In the genomic region with DNA sequence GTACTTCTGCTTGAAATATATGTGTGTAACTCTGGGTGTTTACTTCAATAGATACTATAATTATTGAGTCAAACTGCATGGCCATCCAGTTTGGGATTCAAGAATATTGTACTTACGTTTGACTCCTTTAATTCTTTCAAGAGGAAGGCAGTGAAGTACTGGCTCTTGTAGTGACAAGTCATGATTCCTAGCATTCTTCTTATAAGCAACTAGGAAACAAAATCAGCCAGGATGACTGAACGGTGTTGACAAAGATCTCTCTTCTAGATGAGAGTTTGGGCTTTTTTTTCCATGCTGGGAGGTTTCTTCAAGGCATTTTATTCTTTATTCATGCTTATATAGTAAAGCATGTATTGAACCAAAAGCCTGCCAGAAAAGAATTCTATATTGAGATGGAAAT, we compare ENCODE assay signal across 32 cellular contexts. TPM values are rescaled to one million over a fixed set of nuclear protein-coding genes. Genes with fewer than 3 reads are reported as not detected.
DNase-seq lines count a peak whose midpoint lies in the region; ATAC-seq, FAIRE-seq and TF ChIP-seq lines count a peak whose summit lies in the region.
"Had no signal": no experiment of that assay in that cellular context is flagged by ENCODE, and none has a peak within 500 bp of the region (broad histone marks: within the 10 kb centered on the region; RNA-seq: fewer than 3 reads in every experiment).

No MANE protein-coding gene starts in this region.

- no peak overlapping the region for H3K4me3 ChIP-seq in fibroblast of lung (replicated peaks in 1 of 4; ENCODE audit: control extremely low read depth in 1 of 4, insufficient read depth in 1 of 4, low read depth in 3 of 4, low read length in 4 of 4)
- H3K4me3 ChIP-seq: coronary artery, hepatocyte, skin epidermis, vagina had no signal

- no peaks in the 10 kb centered on the region for H3K79me2 ChIP-seq in fibroblast of lung (ENCODE audit: control insufficient read depth, insufficient read depth, low read length)
- H3K79me2 ChIP-seq: hepatocyte had no signal

- TF ChIP-seq CTCF in fibroblast of lung (conservative IDR thresholded peaks at IDR 0.05 in 1 of 2, IDR thresholded peaks at IDR 0.05 in 1 of 2; ENCODE audit: low read depth in 1 of 2, low read length in 2 of 2) (no peak), neural crest cell (conservative IDR thresholded peaks at IDR 0.05) (no peak)

- no peaks in the 10 kb centered on the region for H3K4me1 ChIP-seq in fibroblast of lung (ENCODE audit: control insufficient read depth, extremely low read depth, insufficient read depth, low read length)
- H3K4me1 ChIP-seq: Caco-2 had no signal

- no peaks in the 10 kb centered on the region for H4K20me1 ChIP-seq in fibroblast of lung (ENCODE audit: control insufficient read depth, extremely low read depth, insufficient read depth, low read length)

- H3K4me3 Mint-ChIP-seq in neural crest cell, result peak overlapping the region; percentile 32
- no peak overlapping the region for H3K4me3 Mint-ChIP-seq in activated naive CD8-positive, alpha-beta T cell treated with anti-CD3 and anti-CD28 coated beads for 36 hours
- H3K4me3 Mint-ChIP-seq: activated CD4-positive, alpha-beta memory T cell treated with anti-CD3 and anti-CD28 coated beads, Interleukin-2, amount 10 ng/mL, durations not matched to agents 7 days and 5 days; activated naive CD8-positive, alpha-beta T cell; H9 had no signal

- DNase-seq in AG08396 (ENCODE audit: low spot score) (peak; percentile 10), astrocyte of the hippocampus (ENCODE audit: low read depth, low spot score) (peak; percentile 35), fibroblast of lung (ENCODE audit: low read depth in 2 of 2) (peak; percentile 2 to 11), neural crest cell (ENCODE audit: low read depth, low spot score) (no peak), COLO668 (lab: John Stamatoyannopoulos, UW; ENCODE audit: unreplicated experiment) (no peak), urothelium cell line (ENCODE audit: low spot score) (no peak)
- DNase-seq in activated naive CD8-positive, alpha-beta T cell treated with anti-CD3 and anti-CD28 coated beads for 36 hours, result no peak
- DNase-seq in stimulated activated naive CD8-positive, alpha-beta T cell treated with anti-CD3 and anti-CD28 coated beads, Interleukin-15, Interleukin-2, amounts not matched to agents 100 U/mL and 50 U/mL, for 24 hours, result no peak
- DNase-seq: activated CD4-positive, alpha-beta memory T cell treated with anti-CD3 and anti-CD28 coated beads, Interleukin-2, amount 10 ng/mL, durations not matched to agents 7 days and 5 days; brain microvascular endothelial cell; Caco-2; foreskin fibroblast; H9; MV-4-11; NCI-H2171 treated with DMSO at 0.1 percent for 48 hours; NCI-H524 treated with DMSO at 0.1 percent for 48 hours; SIG-M5; stimulated activated CD4-positive, alpha-beta T cell treated with anti-CD3 and anti-CD28 coated beads, Interleukin-1b, Interleukin-23, amount 100 ng/mL, for 48 hours had no signal

- H3K36me3 ChIP-seq in fibroblast of lung (ENCODE audit: control insufficient read depth, insufficient read depth, low read length), result no peaks in the 10 kb centered on the region
- H3K36me3 ChIP-seq: neutrophil had no signal

- H2AFZ ChIP-seq in fibroblast of lung (ENCODE audit: low read length), result no peak overlapping the region
- H2AFZ ChIP-seq: hepatocyte had no signal

- no peak overlapping the region for H3K4me2 ChIP-seq in fibroblast of lung (ENCODE audit: extremely low read depth, insufficient read depth, low read length)
- H3K4me2 ChIP-seq: hepatocyte had no signal

- FAIRE-seq in urothelium cell line (lab: Jason Lieb, UNC), result no peak
- FAIRE-seq: GM12891 had no signal

- H3K27me3 ChIP-seq in fibroblast of lung (ENCODE audit: control insufficient read depth, insufficient read depth, low read length), result no peaks in the 10 kb centered on the region
- H3K27me3 ChIP-seq: brain microvascular endothelial cell, hepatocyte, neutrophil, vagina had no signal

- H3K9ac ChIP-seq in fibroblast of lung (ENCODE audit: insufficient read depth, low read length), result no peak overlapping the region

- ATAC-seq in stimulated activated naive CD8-positive, alpha-beta T cell treated with anti-CD3 and anti-CD28 coated beads, Interleukin-15, Interleukin-2, amounts not matched to agents 100 U/mL and 50 U/mL, for 24 hours, result no peak
- ATAC-seq: activated CD4-positive, CD25-positive, alpha-beta regulatory T cell treated with anti-CD3 and anti-CD28 coated beads, Interleukin-2, amount 50 U/mL, for 24 hours; Panc1 had no signal

- no peaks in the 10 kb centered on the region for H3K9me3 ChIP-seq in fibroblast of lung (ENCODE audit: control insufficient read depth, insufficient read depth, low read depth, low read length)
- H3K9me3 ChIP-seq: Caco-2, neutrophil, vagina had no signal

- peak overlapping the region; percentile 83 for H3K27ac Mint-ChIP-seq in neural crest cell (ENCODE audit: unreplicated experiment)
- H3K27ac Mint-ChIP-seq in activated naive CD8-positive, alpha-beta T cell treated with anti-CD3 and anti-CD28 coated beads for 36 hours, result no peak overlapping the region
- H3K27ac Mint-ChIP-seq: activated CD4-positive, alpha-beta memory T cell treated with anti-CD3 and anti-CD28 coated beads, Interleukin-2, amount 10 ng/mL, durations not matched to agents 7 days and 5 days; activated naive CD8-positive, alpha-beta T cell had no signal

- peaks cover 13% of the 10 kb centered on the region for H3K4me1 Mint-ChIP-seq in neural crest cell
- H3K4me1 Mint-ChIP-seq in activated naive CD8-positive, alpha-beta T cell treated with anti-CD3 and anti-CD28 coated beads for 36 hours, result no peaks in the 10 kb centered on the region
- H3K4me1 Mint-ChIP-seq: activated CD4-positive, alpha-beta memory T cell treated with anti-CD3 and anti-CD28 coated beads, Interleukin-2, amount 10 ng/mL, durations not matched to agents 7 days and 5 days had no signal

- peaks cover 2% of the 10 kb centered on the region for H3K9me3 Mint-ChIP-seq in neural crest cell
- no peaks in the 10 kb centered on the region for H3K9me3 Mint-ChIP-seq in activated naive CD8-positive, alpha-beta T cell treated with anti-CD3 and anti-CD28 coated beads for 36 hours
- H3K9me3 Mint-ChIP-seq: activated CD4-positive, alpha-beta memory T cell treated with anti-CD3 and anti-CD28 coated beads, Interleukin-2, amount 10 ng/mL, durations not matched to agents 7 days and 5 days; H9 had no signal

- no peak overlapping the region for H3K27ac ChIP-seq in fibroblast of lung (ENCODE audit: insufficient read depth, low read length)
- H3K27ac ChIP-seq: brain microvascular endothelial cell, coronary artery, hepatocyte, neutrophil, skin epidermis, vagina had no signal

- H3K27me3 Mint-ChIP-seq in neural crest cell (ENCODE audit: low read depth), result no peaks in the 10 kb centered on the region
- H3K27me3 Mint-ChIP-seq in activated naive CD8-positive, alpha-beta T cell treated with anti-CD3 and anti-CD28 coated beads for 36 hours, result peaks cover 24% of the 10 kb centered on the region
- H3K27me3 Mint-ChIP-seq: activated CD4-positive, alpha-beta memory T cell treated with anti-CD3 and anti-CD28 coated beads, Interleukin-2, amount 10 ng/mL, durations not matched to agents 7 days and 5 days had no signal

- peaks cover 14% of the 10 kb centered on the region for H3K36me3 Mint-ChIP-seq in neural crest cell (ENCODE audit: low read depth)
- no peaks in the 10 kb centered on the region for H3K36me3 Mint-ChIP-seq in activated naive CD8-positive, alpha-beta T cell treated with anti-CD3 and anti-CD28 coated beads for 36 hours
- H3K36me3 Mint-ChIP-seq: activated naive CD8-positive, alpha-beta T cell had no signal

RNA-seq across cellular contexts. Expression of a gene that starts 58.3 kb away (rescaled TPM):
- total RNA-seq in fibroblast of lung (not detected in 2 replicates), neural crest cell (not detected in 2 replicates)
- polyA plus RNA-seq in fibroblast of lung, result not detected in 2 replicates
- not detected in 2 replicates for polyA plus RNA-seq in fibroblast of lung (2012)
- not detected in 2 replicates for polyA minus RNA-seq in fibroblast of lung (ENCODE audit: low replicate concordance)
- total RNA-seq in activated naive CD8-positive, alpha-beta T cell treated with anti-CD3 and anti-CD28 coated beads for 36 hours, result not detected
- total RNA-seq: A673; activated CD4-positive, alpha-beta memory T cell treated with anti-CD3 and anti-CD28 coated beads, Interleukin-2, amount 10 ng/mL, durations not matched to agents 7 days and 5 days; Caco-2; H9; hepatocyte; lower leg skin; pulmonary artery endothelial cell; subcutaneous adipose tissue; vagina had no signal
- polyA plus RNA-seq: BJ, hepatocyte had no signal

Comparison
In these comparisons a context has a peak if more than half of its experiments do, and no peak if none do; other contexts are left out.
1. DNase-seq: peak in AG08396 (single experiment), astrocyte of the hippocampus (single experiment) and fibroblast of lung (2 of 2); none in neural crest cell (single experiment), COLO668 (single experiment), activated naive CD8-positive, alpha-beta T cell treated with anti-CD3 and anti-CD28 coated beads for 36 hours (single experiment), urothelium cell line (single experiment) and stimulated activated naive CD8-positive, alpha-beta T cell treated with anti-CD3 and anti-CD28 coated beads, Interleukin-15, Interleukin-2, amounts not matched to agents 100 U/mL and 50 U/mL, for 24 hours (single experiment).